ENCODE assay signal across 18 cellular contexts in the genomic region with DNA sequence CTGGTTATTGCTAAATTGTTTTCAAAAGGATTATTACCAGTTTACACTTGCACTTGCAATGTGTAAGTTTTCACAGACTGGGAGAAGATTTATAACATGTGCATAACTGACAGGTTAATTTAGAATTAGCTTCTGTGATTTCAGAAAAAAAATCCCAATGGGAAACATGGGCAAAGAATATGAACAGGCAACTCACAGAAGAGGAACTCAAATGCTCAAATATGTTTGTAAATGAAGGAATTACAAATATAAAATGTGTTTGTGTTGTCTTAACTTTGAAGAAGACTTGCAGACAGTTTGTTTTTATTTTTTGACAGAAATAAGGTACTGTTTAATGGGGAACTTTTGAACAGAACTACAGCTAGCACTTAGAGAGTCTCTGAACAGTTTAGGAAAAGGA. TPM values are rescaled to one million over a fixed set of nuclear protein-coding genes. Genes with fewer than 3 reads are reported as not detected.
A peak's percentile ranks its signal among the peaks of the same experiment; 100 is the strongest.
DNase-seq lines count a peak whose midpoint lies in the region; ATAC-seq, FAIRE-seq and TF ChIP-seq lines count a peak whose summit lies in the region.
"Had no signal": no experiment of that assay in that cellular context is flagged by ENCODE, and none has a peak within 500 bp of the region (broad histone marks: within the 10 kb centered on the region; RNA-seq: fewer than 3 reads in every experiment).

No MANE protein-coding gene starts in this region.

- FAIRE-seq in astrocyte (lab: Jason Lieb, UNC) = no peak
- FAIRE-seq: GM18507 had no signal

- H3K36me3 ChIP-seq in GM23248 (ENCODE audit: low read depth) (peaks cover 6% of the 10 kb centered on the region; the same call in 1 of the 2 replicates), astrocyte (ENCODE audit: insufficient read depth, low read length) (no peaks in the 10 kb centered on the region), osteoblast (ENCODE audit: insufficient read depth, low read length) (peaks cover 7% of the 10 kb centered on the region)

- H3K27ac Mint-ChIP-seq in astrocyte (ENCODE audit: unreplicated experiment) = peak overlapping the region; percentile 43
- H3K27ac Mint-ChIP-seq: GM23338 had no signal

- H3K27ac ChIP-seq in GM23248 (peak overlapping the region; percentile 13; the same call in 1 of the 2 replicates), astrocyte (ENCODE audit: low read depth, low read length) (peak overlapping the region; percentile 6), osteoblast (ENCODE audit: low read depth, low read length) (no peak overlapping the region)

- peaks cover 3% of the 10 kb centered on the region for H3K9me3 Mint-ChIP-seq in astrocyte (ENCODE audit: unreplicated experiment)

- H3K4me1 ChIP-seq in GM23248 (ENCODE audit: insufficient read depth) = peaks cover 72% of the 10 kb centered on the region
- H3K4me1 ChIP-seq in astrocyte (ENCODE audit: insufficient read depth, low read length) = peaks cover 20% of the 10 kb centered on the region
- H3K4me1 ChIP-seq in osteoblast (ENCODE audit: insufficient read depth, low read length) = peaks cover 57% of the 10 kb centered on the region

- peaks cover 61% of the 10 kb centered on the region for H3K79me2 ChIP-seq in GM23248 (ENCODE audit: insufficient read depth)
- peaks cover 19% of the 10 kb centered on the region for H3K79me2 ChIP-seq in astrocyte (ENCODE audit: insufficient read depth, low read length)
- H3K79me2 ChIP-seq in osteoblast (ENCODE audit: insufficient read depth, low read length) = peaks cover 43% of the 10 kb centered on the region

- H3K36me3 Mint-ChIP-seq in astrocyte (ENCODE audit: low read depth, unreplicated experiment) = peaks cover 8% of the 10 kb centered on the region

- TF ChIP-seq CTCF in astrocyte (IDR thresholded peaks at IDR 0.05; ENCODE audit: insufficient read depth, low read depth, low read length) (no peak), osteoblast (IDR thresholded peaks at IDR 0.05; ENCODE audit: extremely low read depth, low read depth, low read length) (no peak)

- POLR2A ChIA-PET in HEK293T (lab: Yijun Ruan, JAX) = interaction anchor here (1.4 kb wide), 1 partner anchor 8 kb away, joined by 9 read pairs; a partner anchor contains a TSS

- no peak overlapping the region for H3K4me3 Mint-ChIP-seq in astrocyte (ENCODE audit: unreplicated experiment)
- H3K4me3 Mint-ChIP-seq: GM23338 had no signal

- H3K4me3 ChIP-seq in GM23248 = no peak overlapping the region
- no peak overlapping the region for H3K4me3 ChIP-seq in astrocyte (ENCODE audit: insufficient read depth, low read depth, low read length)
- H3K4me3 ChIP-seq in osteoblast (ENCODE audit: insufficient read depth, low read length) = no peak overlapping the region
- H3K4me3 ChIP-seq: GM23338 had no signal

- H3K9me3 ChIP-seq in GM23248 (ENCODE audit: low read depth) = no peaks in the 10 kb centered on the region
- H3K9me3 ChIP-seq in astrocyte (ENCODE audit: insufficient read depth, low read depth, low read length) = no peaks in the 10 kb centered on the region
- no peaks in the 10 kb centered on the region for H3K9me3 ChIP-seq in osteoblast (ENCODE audit: low read depth, low read length)

- H3K9me2 ChIP-seq in GM23248 (ENCODE audit: insufficient read depth) = no peaks in the 10 kb centered on the region

- H3K9ac ChIP-seq in GM23248 = no peak overlapping the region
- no peak overlapping the region for H3K9ac ChIP-seq in astrocyte (ENCODE audit: low read length)

- no peak overlapping the region for H3K4me2 ChIP-seq in GM23248 (ENCODE audit: unreplicated experiment)
- H3K4me2 ChIP-seq in astrocyte (ENCODE audit: low read length) = peak overlapping the region; percentile 11
- H3K4me2 ChIP-seq in osteoblast (ENCODE audit: insufficient read depth, low read length) = peak overlapping the region; percentile 51
- H3K4me2 ChIP-seq: GM23338 had no signal

- in situ Hi-C loops in GM23248 (cut with MboI) = no loop called here

- H3K27me3 Mint-ChIP-seq in astrocyte (ENCODE audit: low read depth, unreplicated experiment) = no peaks in the 10 kb centered on the region

- DNase-seq in GM23248 = no peak
- no peak for DNase-seq in HEK293T (ENCODE audit: extremely low spot score)
- DNase-seq in astrocyte (ENCODE audit: low read depth) = no peak
- DNase-seq in osteoblast (ENCODE audit: insufficient read length, low spot score, missing footprints) = no peak
- DNase-seq in effector CD4-positive, alpha-beta T cell = no peak
- DNase-seq: Kasumi-1, NCI-H1092 treated with DMSO at 0.1 percent for 48 hours, NCI-H1436, NCI-H187 treated with DMSO at 0.1 percent for 48 hours, NCI-H2171 treated with DMSO at 0.1 percent for 48 hours, NCI-H345, NCI-H524, NCI-H774 had no signal

- H4K20me1 ChIP-seq in GM23248 (ENCODE audit: insufficient read depth) (no peaks in the 10 kb centered on the region), astrocyte (ENCODE audit: insufficient read depth, low read length) (no peaks in the 10 kb centered on the region), osteoblast (ENCODE audit: insufficient read depth, low read length) (no peaks in the 10 kb centered on the region)

- CTCF ChIA-PET in HEK293T (lab: Yijun Ruan, JAX) = no interaction called here

- H3K4me1 Mint-ChIP-seq in astrocyte (ENCODE audit: low read depth, unreplicated experiment) = peaks cover 33% of the 10 kb centered on the region

- ATAC-seq in GM21390 (IDR thresholded peaks at IDR 0.05; ENCODE audit: unreplicated experiment) = no peak
- ATAC-seq in HG02571 (IDR thresholded peaks at IDR 0.05; ENCODE audit: unreplicated experiment) = no peak
- ATAC-seq: GM23338 had no signal

- H3K27me3 ChIP-seq in GM23248 (replicated peaks; ENCODE audit: insufficient read depth) = no peaks in the 10 kb centered on the region
- no peaks in the 10 kb centered on the region for H3K27me3 ChIP-seq in astrocyte (ENCODE audit: insufficient read depth, low read length)
- no peaks in the 10 kb centered on the region for H3K27me3 ChIP-seq in osteoblast (ENCODE audit: insufficient read depth, low read length)

- no peak overlapping the region for H2AFZ ChIP-seq in GM23248
- no peak overlapping the region for H2AFZ ChIP-seq in astrocyte (ENCODE audit: low read depth, low read length)
- no peak overlapping the region for H2AFZ ChIP-seq in osteoblast (ENCODE audit: low read length)
- H2AFZ ChIP-seq: GM23338 had no signal

- H3F3A ChIP-seq in GM23248 (ENCODE audit: insufficient read depth) = peaks cover 38% of the 10 kb centered on the region

TF ChIP-seq in HEK293T, 16 proteins besides CTCF, POLR2A, EP300 and RAD21:
- TF ChIP-seq ARNT (IDR thresholded peaks at IDR 0.05) (no peak), BHLHE40 (IDR thresholded peaks at IDR 0.05; ENCODE audit: borderline replicate concordance) (no peak), L3MBTL2 (conservative IDR thresholded peaks at IDR 0.05) (no peak), FOXM1 (IDR thresholded peaks at IDR 0.05; ENCODE audit: borderline replicate concordance) (no peak)
- TF ChIP-seq, protein P1, sequence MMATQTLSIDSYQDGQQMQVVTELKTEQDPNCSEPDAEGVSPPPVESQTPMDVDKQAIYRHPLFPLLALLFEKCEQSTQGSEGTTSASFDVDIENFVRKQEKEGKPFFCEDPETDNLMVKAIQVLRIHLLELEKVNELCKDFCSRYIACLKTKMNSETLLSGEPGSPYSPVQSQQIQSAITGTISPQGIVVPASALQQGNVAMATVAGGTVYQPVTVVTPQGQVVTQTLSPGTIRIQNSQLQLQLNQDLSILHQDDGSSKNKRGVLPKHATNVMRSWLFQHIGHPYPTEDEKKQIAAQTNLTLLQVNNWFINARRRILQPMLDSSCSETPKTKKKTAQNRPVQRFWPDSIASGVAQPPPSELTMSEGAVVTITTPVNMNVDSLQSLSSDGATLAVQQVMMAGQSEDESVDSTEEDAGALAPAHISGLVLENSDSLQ (IDR thresholded peaks at IDR 0.05) = 0 out of 2 replicates have a peak, but pooled peaks have one; percentile 12

RNA-seq across cellular contexts. Expression of a gene that starts 8.4 kb away (rescaled TPM):
- 52.0 and 65.3 TPM in 2 replicates for total RNA-seq in GM23248 (2014; rRNA removed; shearing (Covaris generic))
- 81.9 and 83.5 TPM in 2 replicates for polyA plus RNA-seq in GM23248 (2016; fragmentation: Nextera tagmentation; extraction: Ambion mirVana)
- total RNA-seq in astrocyte = 28.0 and 29.3 TPM in 2 replicates
- 51.8 and 57.2 TPM in 2 replicates for total RNA-seq in osteoblast

RNA-seq across cellular contexts. Expression of a gene that starts 22.4 kb away (rescaled TPM):
- 1.4 and 2.7 TPM in 2 replicates for total RNA-seq in GM23248 (2014; rRNA removed; shearing (Covaris generic))
- polyA plus RNA-seq in GM23248 (2016; fragmentation: Nextera tagmentation; extraction: Ambion mirVana) = 0.91 and 0.94 TPM in 2 replicates
- total RNA-seq in astrocyte = 5.4 and 5.8 TPM in 2 replicates
- 1.1 and 1.2 TPM in 2 replicates for total RNA-seq in osteoblast
- total RNA-seq: HT-29 had no signal
